ENCODE assay signal across 8 cellular contexts in genomic region chr4:7192252-7193039, GRCh38. TPM values are rescaled to one million over a fixed set of nuclear protein-coding genes. Genes with fewer than 3 reads are reported as not detected.
DNase-seq lines count a peak whose midpoint lies in the region; ATAC-seq and TF ChIP-seq lines count a peak whose summit lies in the region.

Gene SORCS2, plus strand, starts transcription at chr4:7192538.

- ATAC-seq in gastroesophageal sphincter (peak; percentile 90), thoracic aorta (ENCODE audit: insufficient number of reproducible peaks, low FRiP score, low read depth) (peak; percentile 56), GM18511 (IDR thresholded peaks at IDR 0.05; ENCODE audit: unreplicated experiment) (no peak)

- H3K4me3 Mint-ChIP-seq in neural crest cell, result peak within 1 kb of the TSS; percentile 80

- DNase-seq in CMK (ENCODE audit: low read depth) (peak; percentile 25), H7 (peak; percentile 95), NCI-H82 treated with DMSO at 0.1 percent for 48 hours (lab: John Stamatoyannopoulos, UW; ENCODE audit: unreplicated experiment) (peak; percentile 26), neural crest cell (ENCODE audit: low read depth, low spot score) (peak; percentile 71), thoracic aorta (ENCODE audit: low spot score) (no peak)
- DNase-seq in activated T-helper 9 cell treated with anti-CD3 and anti-CD28 coated beads, Interleukin-2, amount 50 U/mL, for 16 hours (ENCODE audit: low read depth), result peak; percentile 19

- no peaks in the 10 kb centered on the region for H3K9me3 Mint-ChIP-seq in neural crest cell

- peak in 3 of 4 experiments; percentile 83 to 95 (median 95) for TF ChIP-seq CTCF in gastroesophageal sphincter (IDR thresholded peaks at IDR 0.05)
- TF ChIP-seq CTCF in neural crest cell (conservative IDR thresholded peaks at IDR 0.05), result peak; percentile 83
- TF ChIP-seq CTCF in thoracic aorta (IDR thresholded peaks at IDR 0.05), result peak; percentile 36

- H3K4me3 ChIP-seq in H7 (ENCODE audit: insufficient read depth, low read depth, low read length), result peak within 1 kb of the TSS; percentile 63
- peak within 1 kb of the TSS; percentile 49 to 61 for H3K4me3 ChIP-seq in gastroesophageal sphincter
- H3K4me3 ChIP-seq in thoracic aorta, result peak within 1 kb of the TSS; percentile 56

- H3K27me3 Mint-ChIP-seq in neural crest cell (ENCODE audit: low read depth), result peaks cover 85% of the 10 kb centered on the region

- WGBS in gastroesophageal sphincter (ENCODE audit: low coverage in 1 of 2), 2 donors, result no CpG with 5 or more reads among the region's 119 CpGs

- peaks cover 9% of the 10 kb centered on the region for H3K4me1 Mint-ChIP-seq in neural crest cell

- H3K27ac Mint-ChIP-seq in neural crest cell (ENCODE audit: unreplicated experiment), result no peak within 1 kb of the TSS

- peaks cover 0 to 59% (median 18%) of the 10 kb centered on the region in 3 donors for H3K4me1 ChIP-seq in gastroesophageal sphincter
- peaks cover 7 to 33% of the 10 kb centered on the region in 2 donors for H3K4me1 ChIP-seq in thoracic aorta (ENCODE audit: control insufficient read depth in 1 of 2, low read depth in 2 of 2)

- H3K27me3 ChIP-seq in H7 (ENCODE audit: control insufficient read depth, insufficient read depth, low read length), result peaks cover 23% of the 10 kb centered on the region
- peaks cover 49% of the 10 kb centered on the region for H3K27me3 ChIP-seq in gastroesophageal sphincter
- peaks cover 8% of the 10 kb centered on the region for H3K27me3 ChIP-seq in thoracic aorta (replicated peaks; ENCODE audit: insufficient read depth)

- no peak for TF ChIP-seq EP300 in gastroesophageal sphincter (IDR thresholded peaks at IDR 0.05)

- H3K9me3 ChIP-seq in gastroesophageal sphincter (no peaks in the 10 kb centered on the region), thoracic aorta (no peaks in the 10 kb centered on the region)

- H3K27ac ChIP-seq in gastroesophageal sphincter, result peak within 1 kb of the TSS in 1 of 4 donors; percentile 61
- H3K27ac ChIP-seq in thoracic aorta, result no peak within 1 kb of the TSS

- H3K36me3 ChIP-seq in H7 (replicated peaks; ENCODE audit: control insufficient read depth, insufficient read depth, low read length) (no peaks in the 10 kb centered on the region), gastroesophageal sphincter (no peaks in the 10 kb centered on the region), thoracic aorta (no peaks in the 10 kb centered on the region)

- no peak for TF ChIP-seq POLR2A in gastroesophageal sphincter (IDR thresholded peaks at IDR 0.05)

- H3K36me3 Mint-ChIP-seq in neural crest cell (ENCODE audit: low read depth), result no peaks in the 10 kb centered on the region

RNA-seq across cellular contexts. Expression of gene SORCS2, which starts in this region (rescaled TPM):
- 2.0 and 4.9 TPM in 2 replicates for total RNA-seq in H7 (2014; rRNA removed; shearing (Covaris generic))
- total RNA-seq in gastroesophageal sphincter (1 to 10 TPM; 2.0 to 7.4 (median 3.6) TPM), neural crest cell (1.1 and 1.2 TPM in 2 replicates), thoracic aorta (under 1 TPM; 0.68 to 0.92 TPM)

Comparison
In these comparisons a context has a peak if more than half of its experiments do, and no peak if none do; other contexts are left out.
1. Peak in ATAC-seq and H3K4me3 ChIP-seq in thoracic aorta; RNA of the gene not detected or under 1 TPM.
2. CTCF ChIP-seq: peak in every context shown above with its lines; median percentile 95 in gastroesophageal sphincter; 83 in neural crest cell; 36 in thoracic aorta.